8 cellular contexts compared by ENCODE assay signal in genomic region chr22:45435544-45436139, GRCh38.
DNase-seq lines count a peak whose midpoint lies in the region; ATAC-seq and TF ChIP-seq lines count a peak whose summit lies in the region.

No MANE protein-coding gene starts in this region.

- peak overlapping the region; percentile 59 for H3K27ac ChIP-seq in layer of hippocampus (ENCODE audit: low read depth, low read length)

- no peaks in the 10 kb centered on the region for H3K27me3 ChIP-seq in layer of hippocampus (ENCODE audit: control insufficient read depth, insufficient read depth, low read length)

- in situ Hi-C loops in ACHN (cut with HindIII; ENCODE audit: low pct_ligation_motif_present, low pct_unique_long_range_greater_than_20kb, low sequenced_read_pairs), result no loop called here

- no peak overlapping the region for H3K4me3 ChIP-seq in choroid plexus epithelial cell (ENCODE audit: low read depth, low read length)

- TF ChIP-seq CTCF in choroid plexus epithelial cell (conservative IDR thresholded peaks at IDR 0.05; ENCODE audit: low read depth, low read length), result peak; percentile 96

- ATAC-seq in GM19324 (IDR thresholded peaks at IDR 0.05; ENCODE audit: low FRiP score, unreplicated experiment), result peak; percentile 49
- no peak for ATAC-seq in HG03442 (IDR thresholded peaks at IDR 0.05; ENCODE audit: unreplicated experiment)

- DNase-seq in ACHN (peak; percentile 77), NCI-H446 (lab: John Stamatoyannopoulos, UW) (peak; percentile 50 to 88), choroid plexus epithelial cell (ENCODE audit: low read depth) (peak; percentile 94)
- DNase-seq in activated CD4-positive, alpha-beta T cell treated with anti-CD3 and anti-CD28 coated beads for 24 hours (ENCODE audit: low read depth in 2 of 2), result peak; percentile 69 to 71
- peak; percentile 85 for DNase-seq in stimulated activated CD4-positive, alpha-beta T cell treated with anti-CD3 and anti-CD28 coated beads, Interleukin-15, amount 100 ng/mL, for 24 hours
